13 cellular contexts compared by ENCODE assay signal in the genomic region with DNA sequence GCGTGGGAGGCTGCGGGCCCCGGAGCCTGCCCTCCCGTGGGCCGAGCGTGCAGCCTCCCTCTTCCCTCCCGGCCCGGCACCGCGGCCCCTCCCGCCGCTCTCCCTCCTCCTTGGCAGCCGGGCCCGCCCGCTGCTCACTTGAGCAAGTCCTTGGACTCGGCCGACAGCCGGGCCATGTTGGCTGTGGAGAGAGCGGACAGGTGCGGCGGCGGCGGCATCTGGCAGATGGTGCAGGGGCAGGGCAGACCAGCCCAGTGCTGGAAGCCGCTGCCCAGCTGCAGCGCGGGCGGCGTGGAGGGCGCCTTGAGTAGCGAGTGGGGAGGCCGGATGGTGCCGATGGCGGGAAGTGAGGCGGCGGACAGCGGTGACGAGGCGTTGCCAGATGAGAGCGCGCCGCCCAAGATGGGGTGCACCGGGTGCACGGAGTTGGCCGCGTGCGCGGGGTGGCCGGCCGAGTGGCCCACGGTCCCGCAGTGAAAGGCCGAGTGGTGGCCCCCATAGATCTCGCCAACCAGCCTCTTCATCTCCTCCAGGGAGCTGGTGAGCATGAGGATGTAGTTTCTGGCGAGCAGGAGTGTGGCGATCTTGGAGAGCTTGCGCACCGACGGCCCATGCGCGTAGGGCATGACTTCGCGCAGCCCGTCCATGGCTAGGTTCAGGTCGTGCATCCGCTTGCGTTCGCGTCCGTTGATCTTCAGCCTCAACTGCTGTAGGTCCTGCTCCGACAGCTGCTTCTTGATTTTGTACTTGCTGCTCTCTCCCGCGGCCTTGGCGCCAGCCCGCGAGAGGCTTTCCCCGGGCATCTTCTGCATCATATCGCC. TPM values are rescaled to one million over a fixed set of nuclear protein-coding genes. Genes with fewer than 3 reads are reported as not detected.
DNase-seq lines count a peak whose midpoint lies in the region; ATAC-seq and TF ChIP-seq lines count a peak whose summit lies in the region.
"Had no signal": no experiment of that assay in that cellular context is flagged by ENCODE, and none has a peak within 500 bp of the region (broad histone marks: within the 10 kb centered on the region; RNA-seq: fewer than 3 reads in every experiment).

No MANE protein-coding gene starts in this region.

- H3K27ac Mint-ChIP-seq in naive thymus-derived CD4-positive, alpha-beta T cell = peak overlapping the region in 2 of 9 donors; percentile 46 to 83

- DNase-seq in COLO668 (lab: John Stamatoyannopoulos, UW; ENCODE audit: unreplicated experiment) = peak; percentile 78
- peak; percentile 49 for DNase-seq in NCI-H2171 (lab: John Stamatoyannopoulos, UW)
- peak; percentile 29 to 62 (median 37) for DNase-seq in body of pancreas
- DNase-seq in naive thymus-derived CD4-positive, alpha-beta T cell = peak in 4 of 9 donors; percentile 17 to 43 (median 30)
- no peak for DNase-seq in esophagus squamous epithelium (lab: John Stamatoyannopoulos, UW)
- DNase-seq in hepatic stellate cell (ENCODE audit: low spot score) = no peak
- DNase-seq in cerebellar cortex (ENCODE audit: low spot score) = no peak
- no peak for DNase-seq in SHP77 (lab: John Stamatoyannopoulos, UW)
- DNase-seq: GDM1, PC-9 had no signal

- H3K27ac ChIP-seq in body of pancreas (no peak overlapping the region), esophagus squamous epithelium (no peak overlapping the region)
- no peak overlapping the region for H3K27ac ChIP-seq in naive thymus-derived CD4-positive, alpha-beta T cell (ENCODE audit: low read depth, low read length)
- H3K27ac ChIP-seq: PC-9, tibial nerve had no signal

- TF ChIP-seq POLR2A in body of pancreas (IDR thresholded peaks at IDR 0.05) = no peak
- TF ChIP-seq POLR2A in esophagus squamous epithelium (IDR thresholded peaks at IDR 0.05) = no peak

- peak overlapping the region; percentile 47 to 81 (median 72) for H3K4me3 Mint-ChIP-seq in naive thymus-derived CD4-positive, alpha-beta T cell

- POLR2A ChIA-PET in naive thymus-derived CD4-positive, alpha-beta T cell (lab: Charles Lee) = interaction anchor here (0.9 kb wide), 1 partner anchor 66 kb away, joined by 3 read pairs; no protein-coding TSS in a partner anchor

- intact Hi-C loops in body of pancreas (cut with DNase I) = no loop called here
- intact Hi-C loops in naive thymus-derived CD4-positive, alpha-beta T cell (cut with micrococcal nuclease) = loop anchor here (2.0 to 10.0 kb wide), 2 partner anchors 65 to 219 kb away; no protein-coding TSS in a partner anchor
- intact Hi-C loops in esophagus squamous epithelium (cut with DNase I) = no loop called here

- TF ChIP-seq CTCF in body of pancreas (IDR thresholded peaks at IDR 0.05) = no peak
- no peak for TF ChIP-seq CTCF in esophagus squamous epithelium (IDR thresholded peaks at IDR 0.05)

- H3K9me3 Mint-ChIP-seq in naive thymus-derived CD4-positive, alpha-beta T cell = peaks cover 0 to 30% (median 5%) of the 10 kb centered on the region in 11 donors

- peak; percentile 49 for ATAC-seq in body of pancreas
- ATAC-seq in naive thymus-derived CD4-positive, alpha-beta T cell = peak; percentile 19
- ATAC-seq: K562, right cardiac atrium had no signal

- H3K9me3 ChIP-seq in body of pancreas (no peaks in the 10 kb centered on the region), esophagus squamous epithelium (no peaks in the 10 kb centered on the region)
- no peaks in the 10 kb centered on the region for H3K9me3 ChIP-seq in naive thymus-derived CD4-positive, alpha-beta T cell (ENCODE audit: control insufficient read depth in 2 of 3, low read length in 3 of 3)
- H3K9me3 ChIP-seq: tibial nerve had no signal

- H3K36me3 ChIP-seq in body of pancreas (replicated peaks in 1 of 2; ENCODE audit: insufficient read depth in 1 of 2, low read depth in 2 of 2) (no peaks in the 10 kb centered on the region), esophagus squamous epithelium (no peaks in the 10 kb centered on the region)
- H3K36me3 ChIP-seq in naive thymus-derived CD4-positive, alpha-beta T cell (ENCODE audit: control insufficient read depth in 2 of 3, insufficient read depth in 3 of 3, low read length in 3 of 3) = no peaks in the 10 kb centered on the region
- H3K36me3 ChIP-seq: tibial nerve had no signal

- 4 to 15% methylated on average over 8 to 76 of the region's 77 CpGs for WGBS in body of pancreas, 2 donors
- 16% methylated on average over 23 of the region's 77 CpGs; no CpG with 5 or more reads in 1 of the 2 donors for WGBS in esophagus squamous epithelium, 2 donors

- peaks cover 0 to 66% of the 10 kb centered on the region in 2 donors for H3K27me3 ChIP-seq in body of pancreas
- H3K27me3 ChIP-seq in naive thymus-derived CD4-positive, alpha-beta T cell (ENCODE audit: control insufficient read depth in 2 of 2, insufficient read depth in 2 of 2, low read length in 2 of 2) = peaks cover 57 to 79% of the 10 kb centered on the region in 2 donors
- peaks cover 36 to 100% (median 70%) of the 10 kb centered on the region in 4 donors for H3K27me3 ChIP-seq in esophagus squamous epithelium

- H3K4me3 ChIP-seq in body of pancreas = no peak overlapping the region
- peak overlapping the region; percentile 3 for H3K4me3 ChIP-seq in naive thymus-derived CD4-positive, alpha-beta T cell (ENCODE audit: low read length)
- peak overlapping the region in 2 of 4 donors; percentile 21 to 55 for H3K4me3 ChIP-seq in esophagus squamous epithelium
- H3K4me3 ChIP-seq: K562, PC-9 had no signal

- H3K36me3 Mint-ChIP-seq in naive thymus-derived CD4-positive, alpha-beta T cell = peaks cover 0 to 17% (median 0%) of the 10 kb centered on the region in 5 donors

- peaks cover 43% of the 10 kb centered on the region for H3K4me1 ChIP-seq in body of pancreas
- H3K4me1 ChIP-seq in naive thymus-derived CD4-positive, alpha-beta T cell (ENCODE audit: control insufficient read depth in 2 of 2, insufficient read depth in 2 of 2, low read length in 2 of 2) = peaks cover 40 to 50% of the 10 kb centered on the region in 2 donors
- H3K4me1 ChIP-seq in esophagus squamous epithelium = peaks cover 26 to 73% (median 29%) of the 10 kb centered on the region in 3 donors

- peaks cover 83 to 97% (median 85%) of the 10 kb centered on the region in 5 donors for H3K27me3 Mint-ChIP-seq in naive thymus-derived CD4-positive, alpha-beta T cell

- peaks cover 27 to 85% (median 53%) of the 10 kb centered on the region in 7 donors for H3K4me1 Mint-ChIP-seq in naive thymus-derived CD4-positive, alpha-beta T cell

- CTCF ChIA-PET in naive thymus-derived CD4-positive, alpha-beta T cell (lab: Charles Lee) = interaction anchor here (1.2 to 1.9 kb wide), 2 partner anchors 11 to 97 kb away, joined by 5 to 7 read pairs; no protein-coding TSS in a partner anchor

RNA-seq across cellular contexts. Expression of a gene that starts 0.8 kb away (rescaled TPM):
- total RNA-seq in body of pancreas = not detected
- total RNA-seq in naive thymus-derived CD4-positive, alpha-beta T cell = not detected
- polyA plus RNA-seq in naive thymus-derived CD4-positive, alpha-beta T cell = not detected
- not detected for total RNA-seq in esophagus squamous epithelium
- total RNA-seq: K562, PC-9, right cardiac atrium, tibial nerve had no signal
- polyA plus RNA-seq: K562, right cardiac atrium had no signal

Comparison
In these comparisons a context has a peak if more than half of its experiments do, and no peak if none do; other contexts are left out.
1. DNase-seq: peak in COLO668 (single experiment), NCI-H2171 (single experiment) and body of pancreas (4 of 4); none in esophagus squamous epithelium (single experiment), hepatic stellate cell (single experiment), cerebellar cortex (single experiment) and SHP77 (0 of 2).
2. intact Hi-C loops: an anchor here in naive thymus-derived CD4-positive, alpha-beta T cell (2.0 to 10.0 kb wide); none called in body of pancreas and esophagus squamous epithelium.